In the genomic region with DNA sequence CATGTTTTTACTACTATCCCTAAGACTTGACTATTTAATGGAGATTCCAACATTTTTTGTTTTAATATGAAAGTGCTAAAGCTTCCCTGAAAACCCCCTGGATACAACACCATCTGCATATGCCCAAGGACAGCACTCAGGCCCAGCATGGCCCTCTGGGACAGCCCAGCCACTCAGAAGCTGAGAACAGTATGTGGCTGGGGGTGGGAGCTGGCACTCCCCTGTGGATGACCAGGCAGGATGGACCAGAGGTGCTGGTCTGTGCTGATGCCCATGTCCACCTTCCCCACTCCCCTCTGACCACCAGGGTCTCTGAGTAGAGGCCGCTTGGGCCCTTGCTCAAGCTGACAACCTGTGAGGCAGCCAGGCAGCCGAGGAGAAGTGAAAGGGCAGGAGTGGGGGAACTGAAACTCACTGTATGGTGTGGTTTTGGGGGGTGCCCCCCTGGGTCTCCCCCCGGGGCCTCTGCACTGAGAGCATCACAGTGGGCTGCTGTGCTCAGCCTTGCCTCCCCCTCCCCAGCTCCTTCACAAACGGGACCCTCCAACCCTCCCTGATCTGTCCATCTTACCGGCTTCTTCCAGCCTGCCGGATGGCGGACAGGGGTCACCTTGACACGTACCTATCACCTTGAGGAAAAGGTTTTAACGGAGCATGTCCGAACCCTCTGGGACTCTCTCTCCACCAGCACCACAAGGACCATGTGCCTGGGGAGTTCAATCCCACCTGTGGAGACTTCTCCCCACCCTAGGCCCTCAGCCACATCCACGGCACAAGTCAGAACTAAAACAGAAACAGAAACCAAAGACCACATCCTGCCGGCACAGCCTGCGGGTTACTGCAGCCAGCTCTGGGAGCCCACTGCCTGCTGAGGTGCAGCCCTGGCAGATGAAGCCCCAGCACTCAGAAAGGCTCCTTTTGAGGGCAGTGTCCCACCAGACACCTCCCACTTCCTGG, we compare ENCODE assay signal across 8 cellular contexts. TPM values are rescaled to one million over a fixed set of nuclear protein-coding genes. Genes with fewer than 3 reads are reported as not detected.
DNase-seq lines count a peak whose midpoint lies in the region; ATAC-seq and TF ChIP-seq lines count a peak whose summit lies in the region.

A gene (minus strand): TSS at position 785 of the 957 bp plus-strand sequence. CDS start 14,798 bp downstream, outside the sequence.

- H3K36me3 ChIP-seq in sigmoid colon, result no peaks in the 10 kb centered on the region

- peak within 1 kb of the TSS in 3 of 4 donors; percentile 27 to 48 (median 33) for H3K27ac ChIP-seq in sigmoid colon

- peak; percentile 18 for DNase-seq in ACHN
- peak; percentile 80 for DNase-seq in activated CD4-positive, alpha-beta T cell treated with anti-CD3 and anti-CD28 coated beads for 48 hours
- DNase-seq in effector CD4-positive, alpha-beta T cell, result peak; percentile 49
- no peak for DNase-seq in sigmoid colon
- no peak for DNase-seq in NCI-H526 (lab: John Stamatoyannopoulos, UW)
- DNase-seq in NCI-H2196 (lab: John Stamatoyannopoulos, UW; ENCODE audit: unreplicated experiment), result no peak

- WGBS in sigmoid colon, 2 donors, result 39 to 71% methylated on average over 13 of the region's 13 CpGs

- peak; percentile 92 for ATAC-seq in GM19438 (IDR thresholded peaks at IDR 0.05; ENCODE audit: low read depth, unreplicated experiment)
- peak; percentile 77 for ATAC-seq in HG03565 (IDR thresholded peaks at IDR 0.05; ENCODE audit: unreplicated experiment)

- TF ChIP-seq CTCF in sigmoid colon (IDR thresholded peaks at IDR 0.05), result no peak

- in situ Hi-C loops in ACHN (cut with HindIII; ENCODE audit: low pct_ligation_motif_present, low pct_unique_long_range_greater_than_20kb, low sequenced_read_pairs), result no loop called here

- no peak for TF ChIP-seq EP300 in sigmoid colon (IDR thresholded peaks at IDR 0.05)

- H3K27me3 ChIP-seq in sigmoid colon, result no peaks in the 10 kb centered on the region

- TF ChIP-seq POLR2A in sigmoid colon (IDR thresholded peaks at IDR 0.05), result no peak

- intact Hi-C loops in sigmoid colon (cut with DNase I), result no loop called here

- H3K4me1 ChIP-seq in sigmoid colon, result no peaks in the 10 kb centered on the region

- H3K9me3 ChIP-seq in sigmoid colon, result peaks cover 0 to under 1% (median under 1%) of the 10 kb centered on the region in 4 donors

- peak within 1 kb of the TSS in 3 of 4 donors; percentile 16 to 35 (median 33) for H3K4me3 ChIP-seq in sigmoid colon

RNA-seq across cellular contexts. Expression of the gene that starts here (rescaled TPM):
- 10 to 100 TPM in 1 of 4 donors, 1 to 10 TPM in 3; 5.6 to 16.4 (median 6.1) TPM for total RNA-seq in sigmoid colon
- 1 to 10 TPM; 1.2 to 8.0 (median 4.4) TPM for polyA plus RNA-seq in sigmoid colon

Comparison
In these comparisons a context has a peak if more than half of its experiments do, and no peak if none do; other contexts are left out.
1. DNase-seq: peak in ACHN (single experiment), activated CD4-positive, alpha-beta T cell treated with anti-CD3 and anti-CD28 coated beads for 48 hours (single experiment) and effector CD4-positive, alpha-beta T cell (single experiment); none in sigmoid colon (single experiment), NCI-H526 (0 of 2) and NCI-H2196 (single experiment).